22 cellular contexts compared by ENCODE assay signal in genomic region chr2:202030676-202031075, GRCh38. TPM values are rescaled to one million over a fixed set of nuclear protein-coding genes. Genes with fewer than 3 reads are reported as not detected.
A peak's percentile ranks its signal among the peaks of the same experiment; 100 is the strongest.
DNase-seq lines count a peak whose midpoint lies in the region; ATAC-seq and TF ChIP-seq lines count a peak whose summit lies in the region.
"Had no signal": no experiment of that assay in that cellular context is flagged by ENCODE, and none has a peak within 500 bp of the region (broad histone marks: within the 10 kb centered on the region; RNA-seq: fewer than 3 reads in every experiment).

No MANE protein-coding gene starts in this region.

- no peak overlapping the region for H2AFZ ChIP-seq in neural progenitor cell (replicated peaks)

- H3F3A ChIP-seq in neural progenitor cell (ENCODE audit: low read depth): peaks cover 46% of the 10 kb centered on the region

- H3K4me2 ChIP-seq in neural progenitor cell: peak overlapping the region; percentile 83

- H3K9me3 ChIP-seq in CD4-positive, alpha-beta T cell (ENCODE audit: control insufficient read depth, low read length): no peaks in the 10 kb centered on the region
- H3K9me3 ChIP-seq in esophagus muscularis mucosa (no peaks in the 10 kb centered on the region), neural progenitor cell (ENCODE audit: low read depth) (no peaks in the 10 kb centered on the region)
- H3K9me3 ChIP-seq: BE2C, stomach, upper lobe of right lung had no signal

- peaks cover 9% of the 10 kb centered on the region for H3K36me3 Mint-ChIP-seq in CD4-positive, alpha-beta T cell (ENCODE audit: low read depth)
- H3K36me3 Mint-ChIP-seq in neural progenitor cell: no peaks in the 10 kb centered on the region
- H3K36me3 Mint-ChIP-seq: T-cell had no signal

- H3K9ac ChIP-seq in neural progenitor cell: no peak overlapping the region

- TF ChIP-seq POLR2A in esophagus muscularis mucosa (IDR thresholded peaks at IDR 0.05; ENCODE audit: low read depth): no peak

- no peak overlapping the region for H3K27ac Mint-ChIP-seq in CD4-positive, alpha-beta T cell
- no peak overlapping the region for H3K27ac Mint-ChIP-seq in neural progenitor cell
- H3K27ac Mint-ChIP-seq: T-cell had no signal

- H4K20me1 ChIP-seq in neural progenitor cell (ENCODE audit: low read depth): peaks cover 16% of the 10 kb centered on the region

- H3K9me3 Mint-ChIP-seq in CD4-positive, alpha-beta T cell: no peaks in the 10 kb centered on the region
- no peaks in the 10 kb centered on the region for H3K9me3 Mint-ChIP-seq in neural progenitor cell
- H3K9me3 Mint-ChIP-seq: T-cell had no signal

- DNase-seq in CD4-positive, alpha-beta T cell: no peak
- DNase-seq in RPMI7951 (ENCODE audit: low read depth): peak; percentile 65
- DNase-seq in esophagus muscularis mucosa (ENCODE audit: extremely low spot score): no peak
- DNase-seq in neural progenitor cell (ENCODE audit: low spot score): no peak
- DNase-seq in DMS79 (lab: John Stamatoyannopoulos, UW): no peak
- no peak for DNase-seq in DMS153 treated with DMSO at 0.1 percent for 48 hours (lab: John Stamatoyannopoulos, UW; ENCODE audit: unreplicated experiment)
- DNase-seq in NCI-H2227 treated with DMSO at 0.1 percent for 48 hours (lab: John Stamatoyannopoulos, UW): no peak
- DNase-seq: activated gamma-delta T cell treated with Interleukin-2 at 50 U/mL for 16 hours; BE2C; erythroblast; hippocampal formation; kidney; NCI-H1694; NCI-H82; OCI-M1; Right ventricle myocardium superior; stimulated activated CD4-positive, alpha-beta T cell treated with anti-CD3 and anti-CD28 coated beads, Interleukin-12 subunit alpha, Interleukin-12 subunit beta, amount 100 ng/mL, for 4 hours; stomach; T-cell; upper lobe of right lung had no signal

- H3K4me3 ChIP-seq in esophagus muscularis mucosa (no peak overlapping the region), neural progenitor cell (no peak overlapping the region)
- H3K4me3 ChIP-seq: stomach, upper lobe of right lung had no signal

- H3K27me3 ChIP-seq in CD4-positive, alpha-beta T cell (ENCODE audit: control insufficient read depth, insufficient read depth, low read length): peaks cover 2% of the 10 kb centered on the region
- H3K27me3 ChIP-seq in esophagus muscularis mucosa (peaks cover 0 to 5% (median 0%) of the 10 kb centered on the region in 4 donors), neural progenitor cell (no peaks in the 10 kb centered on the region)

- 68% methylated on average over 4 of the region's 4 CpGs for WGBS in esophagus muscularis mucosa

- H3K27ac ChIP-seq in CD4-positive, alpha-beta T cell (ENCODE audit: low read depth, low read length): no peak overlapping the region
- H3K27ac ChIP-seq in esophagus muscularis mucosa (replicated peaks in 1 of 4) (peak overlapping the region in 3 of 4 donors; percentile 96 to 99 (median 98)), neural progenitor cell (no peak overlapping the region)
- H3K27ac ChIP-seq: stomach, upper lobe of right lung had no signal

- intact Hi-C loops in CD4-positive, alpha-beta T cell (cut with DNase I, micrococcal nuclease): loop anchor here in 1 of 2 experiments (5.0 to 10.0 kb wide), 8 partner anchors 204 to 1506 kb away; partner anchors contain the start of genes BMPR2, BZW1, FAM117B and SGO2
- intact Hi-C loops in esophagus muscularis mucosa (cut with DNase I): loop anchor here (5.0 to 10.0 kb wide), 2 partner anchors 168 to 236 kb away; no protein-coding TSS in a partner anchor

- POLR2A ChIA-PET in CD4-positive, alpha-beta T cell (lab: Charles Lee): no interaction called here

- peaks cover 13% of the 10 kb centered on the region for H3K27me3 Mint-ChIP-seq in CD4-positive, alpha-beta T cell
- peaks cover 2% of the 10 kb centered on the region for H3K27me3 Mint-ChIP-seq in neural progenitor cell (ENCODE audit: insufficient read depth, low read depth)

- H3K79me2 ChIP-seq in neural progenitor cell (ENCODE audit: low read depth): peaks cover 44% of the 10 kb centered on the region

- CTCF ChIA-PET in CD4-positive, alpha-beta T cell (lab: Charles Lee): no interaction called here

- H3K4me3 Mint-ChIP-seq in CD4-positive, alpha-beta T cell: peak overlapping the region; percentile 62
- peak overlapping the region; percentile 16 for H3K4me3 Mint-ChIP-seq in neural progenitor cell

- no peak for TF ChIP-seq EP300 in esophagus muscularis mucosa (IDR thresholded peaks at IDR 0.05)

- TF ChIP-seq CTCF in CD4-positive, alpha-beta T cell (IDR thresholded peaks at IDR 0.05): no peak
- no peak for TF ChIP-seq CTCF in esophagus muscularis mucosa (IDR thresholded peaks at IDR 0.05)
- TF ChIP-seq CTCF in neural progenitor cell (IDR thresholded peaks at IDR 0.05): no peak

- no peak for ATAC-seq in CD4-positive, alpha-beta T cell (ENCODE audit: poor library complexity)
- no peak for ATAC-seq in HG03280 (IDR thresholded peaks at IDR 0.05; ENCODE audit: unreplicated experiment)
- ATAC-seq: T-cell, upper lobe of right lung had no signal

- H3K4me1 ChIP-seq in esophagus muscularis mucosa (peaks cover 18 to 34% (median 25%) of the 10 kb centered on the region in 4 donors), neural progenitor cell (peaks cover 25% of the 10 kb centered on the region)

- H3K36me3 ChIP-seq in esophagus muscularis mucosa (no peaks in the 10 kb centered on the region), neural progenitor cell (no peaks in the 10 kb centered on the region)
- H3K36me3 ChIP-seq: BE2C, stomach, upper lobe of right lung had no signal

- H3K4me1 Mint-ChIP-seq in CD4-positive, alpha-beta T cell (ENCODE audit: low read depth): peaks cover 12% of the 10 kb centered on the region
- H3K4me1 Mint-ChIP-seq in neural progenitor cell: peaks cover 29% of the 10 kb centered on the region

RNA-seq across cellular contexts. Expression of gene FZD7, which starts 3.0 kb away (rescaled TPM):
- total RNA-seq in CD4-positive, alpha-beta T cell: under 1 TPM; 0.17 to 0.25 TPM
- total RNA-seq in RPMI7951 (2014; rRNA removed; shearing (Covaris generic)): 29.4 and 32.4 TPM in 2 replicates
- total RNA-seq in esophagus muscularis mucosa (10 to 100 TPM; 51.5 to 67.7 (median 57.7) TPM), neural progenitor cell (ENCODE audit: low replicate concordance) (79.4 and 106 TPM in 2 replicates)

RNA-seq across cellular contexts. Expression of gene KIAA2012, which starts 42.4 kb away (rescaled TPM):
- not detected for total RNA-seq in CD4-positive, alpha-beta T cell
- under 0.01 TPM in 1 of 2 replicates, not detected in the other for total RNA-seq in RPMI7951 (2014; rRNA removed; shearing (Covaris generic))
- total RNA-seq in esophagus muscularis mucosa (under 1 TPM in 1 of 4 donors, not detected in 3; 0.45 TPM), neural progenitor cell (ENCODE audit: low replicate concordance) (not detected in 2 replicates)
- total RNA-seq: kidney, lung microvascular endothelial cell, Right ventricle myocardium superior, T-cell, upper lobe of right lung had no signal

Comparison
In these comparisons a context has a peak if more than half of its experiments do, and no peak if none do; other contexts are left out.
1. H3K27ac ChIP-seq: peak in esophagus muscularis mucosa (3 of 4); none in CD4-positive, alpha-beta T cell (single experiment) and neural progenitor cell (single experiment).
2. RNA of gene FZD7, which starts 3.0 kb away (total RNA-seq): 79.4 to 106 TPM in neural progenitor cell, 51.5 to 67.7 TPM in esophagus muscularis mucosa and 29.4 to 32.4 TPM in RPMI7951; 0.17 to 0.25 TPM in CD4-positive, alpha-beta T cell; every median in the first group is over 10 times any median in the second.